In genomic region chr12:68619541-68619940, GRCh38 we compare ENCODE assay signal across 26 cellular contexts. TPM values are rescaled to one million over a fixed set of nuclear protein-coding genes. Genes with fewer than 3 reads are reported as not detected.
DNase-seq lines count a peak whose midpoint lies in the region; ATAC-seq, FAIRE-seq and TF ChIP-seq lines count a peak whose summit lies in the region.
"Had no signal": no experiment of that assay in that cellular context is flagged by ENCODE, and none has a peak within 500 bp of the region (broad histone marks: within the 10 kb centered on the region; RNA-seq: fewer than 3 reads in every experiment).

No MANE protein-coding gene starts in this region.

- peak overlapping the region in 1 of 2 experiments; percentile 80; a peak in 2 of 4 replicates for H3K27ac ChIP-seq in SK-N-SH (ENCODE audit: low read depth in 2 of 2, low read length in 1 of 2)
- peak overlapping the region; percentile 6 for H3K27ac ChIP-seq in subcutaneous abdominal adipose tissue (ENCODE audit: low read depth, low read length)
- H3K27ac ChIP-seq: heart left ventricle, ovary, right atrium auricular region, transverse colon had no signal

- H3K4me1 ChIP-seq in SK-N-SH (ENCODE audit: control insufficient read depth in 1 of 2, insufficient read depth in 2 of 2, low read depth in 1 of 2, low read length in 1 of 2), result peaks cover 0 to 36% of the 10 kb centered on the region in 2 experiments; a peak in 2 of 4 replicates
- H3K4me1 ChIP-seq in subcutaneous abdominal adipose tissue (ENCODE audit: control insufficient read depth in 5 of 5, insufficient read depth in 5 of 5, low read length in 5 of 5), result peaks cover 7 to 73% (median 70%) of the 10 kb centered on the region in 5 donors

- H3K27ac Mint-ChIP-seq in activated T-cell treated with anti-CD3 and anti-CD28 coated beads, Interleukin-2, amount 50 U/mL, for 24 hours, result peak overlapping the region; percentile 91
- H3K27ac Mint-ChIP-seq: activated CD4-positive, alpha-beta memory T cell treated with anti-CD3 and anti-CD28 coated beads, Interleukin-2, amount 10 ng/mL, durations not matched to agents 7 days and 5 days had no signal

- no peak for ATAC-seq in esophagus mucosa
- ATAC-seq: activated CD4-positive, CD25-positive, alpha-beta regulatory T cell treated with anti-CD3 and anti-CD28 coated beads, Interleukin-2, amount 50 U/mL, for 24 hours; activated naive CD4-positive, alpha-beta T cell treated with anti-CD3 and anti-CD28 coated beads, Interleukin-2, amount 50 U/mL, for 72 hours; heart left ventricle; stimulated activated naive CD8-positive, alpha-beta T cell treated with anti-CD3 and anti-CD28 coated beads, Interleukin-15, Interleukin-2, amounts not matched to agents 100 U/mL and 50 U/mL, for 24 hours had no signal

- no peak for FAIRE-seq in RCC 7860 (lab: Jason Lieb, UNC)

- H3K4me3 Mint-ChIP-seq in activated T-cell treated with anti-CD3 and anti-CD28 coated beads, Interleukin-2, amount 50 U/mL, for 24 hours, result peak overlapping the region; percentile 10
- H3K4me3 Mint-ChIP-seq: activated CD4-positive, alpha-beta memory T cell treated with anti-CD3 and anti-CD28 coated beads, Interleukin-2, amount 10 ng/mL, durations not matched to agents 7 days and 5 days had no signal

- H3K27me3 ChIP-seq in SK-N-SH (ENCODE audit: insufficient read depth) (no peaks in the 10 kb centered on the region), subcutaneous abdominal adipose tissue (ENCODE audit: control insufficient read depth in 5 of 5, insufficient read depth in 4 of 5, low read length in 5 of 5) (no peaks in the 10 kb centered on the region)
- H3K27me3 ChIP-seq: heart left ventricle, MG63, ovary, right atrium auricular region, transverse colon had no signal

- peaks cover 100% of the 10 kb centered on the region for H4K20me1 ChIP-seq in SK-N-SH (ENCODE audit: insufficient read depth)

- H3K9me3 ChIP-seq in SK-N-SH (no peaks in the 10 kb centered on the region), subcutaneous abdominal adipose tissue (ENCODE audit: control insufficient read depth in 5 of 5, low read length in 5 of 5) (no peaks in the 10 kb centered on the region)
- H3K9me3 ChIP-seq: heart left ventricle, ovary, right atrium auricular region, transverse colon had no signal

- TF ChIP-seq CTCF in SK-N-SH (IDR thresholded peaks at IDR 0.05), result no peak
- no peak for TF ChIP-seq CTCF in fibroblast of villous mesenchyme (IDR thresholded peaks at IDR 0.05; ENCODE audit: insufficient read depth, low read depth, low read length)

- H3F3A ChIP-seq in SK-N-SH (replicated peaks; ENCODE audit: insufficient read depth), result peaks cover 33% of the 10 kb centered on the region

- DNase-seq in activated T-cell treated with anti-CD3 and anti-CD28 coated beads, Interleukin-2, amount 50 U/mL, for 24 hours, result no peak
- DNase-seq in activated T-cell treated with anti-CD3 and anti-CD28 coated beads, Interleukin-2, amount 50 U/mL, for 1 hour, result no peak
- DNase-seq in SK-N-SH, result no peak
- DNase-seq in fibroblast of villous mesenchyme (ENCODE audit: low read depth), result peak; percentile 75
- DNase-seq in inferior parietal cortex (ENCODE audit: extremely low spot score), result no peak
- no peak for DNase-seq in RCC 7860 (ENCODE audit: low spot score)
- DNase-seq: 8988T; activated CD4-positive, alpha-beta memory T cell treated with anti-CD3 and anti-CD28 coated beads, Interleukin-2, amount 10 ng/mL, durations not matched to agents 7 days and 5 days; central memory CD4-positive, alpha-beta T cell; DMS53; heart left ventricle; mesenchymal stem cell; MG63; NCI-H1417; NCI-H2081 treated with DMSO at 0.1 percent for 48 hours; ovary; Right ventricle myocardium superior; stimulated activated CD4-positive, alpha-beta T cell treated with anti-CD3 and anti-CD28 coated beads, Interleukin-4, amount 100 ng/mL, for 4 hours; stimulated activated naive CD8-positive, alpha-beta T cell treated with anti-CD3 and anti-CD28 coated beads, Interleukin-15, Interleukin-2, amounts not matched to agents 100 U/mL and 50 U/mL, for 24 hours; SW 1271; transverse colon had no signal

- H3K27me3 Mint-ChIP-seq in activated T-cell treated with anti-CD3 and anti-CD28 coated beads, Interleukin-2, amount 50 U/mL, for 24 hours, result no peaks in the 10 kb centered on the region
- H3K27me3 Mint-ChIP-seq: activated CD4-positive, alpha-beta memory T cell treated with anti-CD3 and anti-CD28 coated beads, Interleukin-2, amount 10 ng/mL, durations not matched to agents 7 days and 5 days had no signal

- no peaks in the 10 kb centered on the region for H3K9me3 Mint-ChIP-seq in activated T-cell treated with anti-CD3 and anti-CD28 coated beads, Interleukin-2, amount 50 U/mL, for 24 hours
- H3K9me3 Mint-ChIP-seq: activated CD4-positive, alpha-beta memory T cell treated with anti-CD3 and anti-CD28 coated beads, Interleukin-2, amount 10 ng/mL, durations not matched to agents 7 days and 5 days; activated naive CD4-positive, alpha-beta T cell treated with anti-CD3 and anti-CD28 coated beads, Interleukin-2, amount 50 U/mL, for 72 hours had no signal

- peaks cover 100% of the 10 kb centered on the region for H3K79me2 ChIP-seq in SK-N-SH (ENCODE audit: insufficient read depth)

- peaks cover 0 to under 1% of the 10 kb centered on the region in 2 experiments for H3K36me3 ChIP-seq in SK-N-SH (replicated peaks in 1 of 2; ENCODE audit: control insufficient read depth in 1 of 2, insufficient read depth in 2 of 2, low read length in 1 of 2)
- H3K36me3 ChIP-seq in subcutaneous abdominal adipose tissue (ENCODE audit: control insufficient read depth in 5 of 5, insufficient read depth in 5 of 5, low read length in 5 of 5), result peaks cover 0 to under 1% (median 0%) of the 10 kb centered on the region in 5 donors
- H3K36me3 ChIP-seq: ovary, right atrium auricular region, transverse colon had no signal

- CTCF ChIA-PET in SK-N-SH (lab: Yijun Ruan, JAX), result interaction anchor here (0.8 kb wide), 1 partner anchor 261 kb away, joined by 3 read pairs; no protein-coding TSS in a partner anchor

- H3K4me3 ChIP-seq in SK-N-SH (ENCODE audit: low read depth in 2 of 2, low read length in 1 of 2), result no peak overlapping the region
- no peak overlapping the region for H3K4me3 ChIP-seq in fibroblast of villous mesenchyme (ENCODE audit: low read depth, low read length)
- no peak overlapping the region for H3K4me3 ChIP-seq in subcutaneous abdominal adipose tissue (ENCODE audit: low read depth in 1 of 5, low read length in 5 of 5)
- H3K4me3 ChIP-seq: heart left ventricle, MG63, ovary, right atrium auricular region, transverse colon had no signal

- no peak for TF ChIP-seq EP300 in SK-N-SH (IDR thresholded peaks at IDR 0.05; ENCODE audit: borderline replicate concordance in 1 of 2, low read depth in 1 of 2, low read length in 1 of 2)

- POLR2A ChIA-PET in SK-N-SH (lab: Yijun Ruan, JAX), result no interaction called here

- H3K4me2 ChIP-seq in SK-N-SH, result 0 out of 2 replicates have a peak overlapping the region, but pooled peaks have one; percentile 9

- no peaks in the 10 kb centered on the region for H3K9me2 ChIP-seq in SK-N-SH

- peaks cover 81% of the 10 kb centered on the region for H3K36me3 Mint-ChIP-seq in activated T-cell treated with anti-CD3 and anti-CD28 coated beads, Interleukin-2, amount 50 U/mL, for 24 hours (ENCODE audit: low read depth)

- no peak for TF ChIP-seq RAD21 in SK-N-SH (IDR thresholded peaks at IDR 0.05; ENCODE audit: low read length)

- H3K9ac ChIP-seq in SK-N-SH, result no peak overlapping the region
- no peak overlapping the region for H3K9ac ChIP-seq in subcutaneous abdominal adipose tissue (ENCODE audit: low read length in 5 of 5)

- H2AFZ ChIP-seq in SK-N-SH (ENCODE audit: low read depth), result no peak overlapping the region

- H3K4me1 Mint-ChIP-seq in activated T-cell treated with anti-CD3 and anti-CD28 coated beads, Interleukin-2, amount 50 U/mL, for 24 hours (ENCODE audit: low read depth), result peaks cover 85% of the 10 kb centered on the region

TF ChIP-seq in SK-N-SH, 30 proteins besides CTCF, POLR2A, EP300 and RAD21:
- TF ChIP-seq TEAD4 (IDR thresholded peaks at IDR 0.05; ENCODE audit: borderline replicate concordance, insufficient read depth) (no peak), JUND (IDR thresholded peaks at IDR 0.05) (no peak), GATA2 (CRISPR knock-in tag; IDR thresholded peaks at IDR 0.05) (no peak)

RNA-seq across cellular contexts. Expression of gene RAP1B, which starts 8.8 kb away (rescaled TPM):
- polyA plus RNA-seq in SK-N-SH (2012; rRNA removed), result 128 and 140 TPM in 2 replicates
- polyA plus RNA-seq in SK-N-SH (2012; cell fraction: cytosol; rRNA removed), result 185 and 241 TPM in 2 replicates
- polyA plus RNA-seq in SK-N-SH (2012; cell fraction: nucleus; rRNA removed), result 44.7 and 80.8 TPM in 2 replicates
- total RNA-seq in fibroblast of villous mesenchyme, result 125 and 155 TPM in 2 replicates
- total RNA-seq in esophagus mucosa, result 87.6 TPM
